Comparison of ENCODE assay signal across 8 cellular contexts in genomic region chr14:45085004-45085403, GRCh38.
DNase-seq lines count a peak whose midpoint lies in the region; TF ChIP-seq lines count a peak whose summit lies in the region.

No MANE protein-coding gene starts in this region.

- no peak for TF ChIP-seq CTCF in retinal pigment epithelial cell (conservative IDR thresholded peaks at IDR 0.05; ENCODE audit: low read depth, low read length)

- DNase-seq in activated T-cell treated with anti-CD3 and anti-CD28 coated beads, Interleukin-2, amount 50 U/mL, for 24 hours: no peak
- no peak for DNase-seq in activated T-cell treated with anti-CD3 and anti-CD28 coated beads for 4 hours
- DNase-seq in T-helper 2 cell treated with Interferon-gamma antibody and Interleukin-4, amounts not matched to agents 5 μg/mL and 100 μg/mL, for 36 hours (ENCODE audit: low spot score): no peak
- peak; percentile 26 for DNase-seq in foreskin melanocyte
- DNase-seq in retinal pigment epithelial cell (ENCODE audit: low read depth): no peak
- DNase-seq in SHP77 (lab: John Stamatoyannopoulos, UW): no peak
- DNase-seq in substantia nigra (lab: John Stamatoyannopoulos, UW): no peak
- no peak for DNase-seq in LoVo (ENCODE audit: low spot score)

- H3K4me3 ChIP-seq in retinal pigment epithelial cell (ENCODE audit: low read length): peak overlapping the region; percentile 86

- H3K27ac ChIP-seq in substantia nigra (ENCODE audit: low read depth, low read length, poor library complexity, severe bottlenecking): no peak overlapping the region

- peaks cover 55% of the 10 kb centered on the region for H3K36me3 Mint-ChIP-seq in activated T-cell treated with anti-CD3 and anti-CD28 coated beads, Interleukin-2, amount 50 U/mL, for 24 hours (ENCODE audit: low read depth)
- H3K36me3 Mint-ChIP-seq in T-helper 2 cell treated with Interferon-gamma antibody and Interleukin-4, amounts not matched to agents 5 μg/mL and 100 μg/mL, for 36 hours (ENCODE audit: low read depth): peaks cover 10% of the 10 kb centered on the region

- H3K4me3 Mint-ChIP-seq in activated T-cell treated with anti-CD3 and anti-CD28 coated beads, Interleukin-2, amount 50 U/mL, for 24 hours: peak overlapping the region; percentile 98
- peak overlapping the region; percentile 98 for H3K4me3 Mint-ChIP-seq in T-helper 2 cell treated with Interferon-gamma antibody and Interleukin-4, amounts not matched to agents 5 μg/mL and 100 μg/mL, for 36 hours

- H3K27ac Mint-ChIP-seq in activated T-cell treated with anti-CD3 and anti-CD28 coated beads, Interleukin-2, amount 50 U/mL, for 24 hours: peak overlapping the region; percentile 98
- H3K27ac Mint-ChIP-seq in T-helper 2 cell treated with Interferon-gamma antibody and Interleukin-4, amounts not matched to agents 5 μg/mL and 100 μg/mL, for 36 hours: peak overlapping the region; percentile 96

- H3K9me3 Mint-ChIP-seq in activated T-cell treated with anti-CD3 and anti-CD28 coated beads, Interleukin-2, amount 50 U/mL, for 24 hours: no peaks in the 10 kb centered on the region
- H3K9me3 Mint-ChIP-seq in T-helper 2 cell treated with Interferon-gamma antibody and Interleukin-4, amounts not matched to agents 5 μg/mL and 100 μg/mL, for 36 hours: no peaks in the 10 kb centered on the region

- H3K27me3 Mint-ChIP-seq in activated T-cell treated with anti-CD3 and anti-CD28 coated beads, Interleukin-2, amount 50 U/mL, for 24 hours: no peaks in the 10 kb centered on the region
- no peaks in the 10 kb centered on the region for H3K27me3 Mint-ChIP-seq in T-helper 2 cell treated with Interferon-gamma antibody and Interleukin-4, amounts not matched to agents 5 μg/mL and 100 μg/mL, for 36 hours (ENCODE audit: low read depth)

- peaks cover 53% of the 10 kb centered on the region for H3K4me1 Mint-ChIP-seq in activated T-cell treated with anti-CD3 and anti-CD28 coated beads, Interleukin-2, amount 50 U/mL, for 24 hours (ENCODE audit: low read depth)
- peaks cover 47% of the 10 kb centered on the region for H3K4me1 Mint-ChIP-seq in T-helper 2 cell treated with Interferon-gamma antibody and Interleukin-4, amounts not matched to agents 5 μg/mL and 100 μg/mL, for 36 hours (ENCODE audit: low read depth)
